ENCODE assay signal across 21 cellular contexts in the genomic region with DNA sequence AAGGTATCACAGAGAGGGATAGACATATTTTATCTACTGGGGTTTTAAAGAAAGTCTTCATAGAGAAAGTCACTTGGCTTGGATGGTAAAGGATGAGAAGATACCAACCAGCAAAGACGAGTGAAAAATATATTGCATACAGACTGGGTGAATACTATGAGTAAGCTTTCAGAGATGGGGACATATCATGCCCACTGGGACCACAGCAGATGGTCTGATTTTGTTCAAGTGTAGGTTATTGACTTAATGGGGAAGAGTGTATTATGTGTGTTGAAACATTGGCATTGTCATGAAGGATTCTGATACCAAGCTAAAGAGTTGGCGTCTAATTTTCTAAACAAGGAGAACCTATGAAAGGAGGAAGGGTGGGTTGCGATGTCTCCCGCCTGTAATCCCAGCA. TPM values are rescaled to one million over a fixed set of nuclear protein-coding genes. Genes with fewer than 3 reads are reported as not detected.
DNase-seq lines count a peak whose midpoint lies in the region; ATAC-seq and TF ChIP-seq lines count a peak whose summit lies in the region.
"Had no signal": no experiment of that assay in that cellular context is flagged by ENCODE, and none has a peak within 500 bp of the region (broad histone marks: within the 10 kb centered on the region; RNA-seq: fewer than 3 reads in every experiment).

No MANE protein-coding gene starts in this region.

- H3K9me3 Mint-ChIP-seq in stimulated activated naive CD8-positive, alpha-beta T cell treated with anti-CD3 and anti-CD28 coated beads, Interleukin-15, Interleukin-2, amounts not matched to agents 100 ng/mL and 50 ng/mL, for 24 hours = no peaks in the 10 kb centered on the region
- H3K9me3 Mint-ChIP-seq in mesothelial cell of epicardium = peaks cover 3% of the 10 kb centered on the region
- H3K9me3 Mint-ChIP-seq: CD4-positive, alpha-beta memory T cell had no signal

- no peaks in the 10 kb centered on the region for H3K36me3 Mint-ChIP-seq in stimulated activated naive CD8-positive, alpha-beta T cell treated with anti-CD3 and anti-CD28 coated beads, Interleukin-15, Interleukin-2, amounts not matched to agents 100 ng/mL and 50 ng/mL, for 24 hours (ENCODE audit: low read depth)
- no peaks in the 10 kb centered on the region for H3K36me3 Mint-ChIP-seq in mesothelial cell of epicardium
- H3K36me3 Mint-ChIP-seq: CD4-positive, alpha-beta memory T cell had no signal

- H3K4me1 Mint-ChIP-seq in stimulated activated naive CD8-positive, alpha-beta T cell treated with anti-CD3 and anti-CD28 coated beads, Interleukin-15, Interleukin-2, amounts not matched to agents 100 ng/mL and 50 ng/mL, for 24 hours (ENCODE audit: low read depth) = peaks cover 58% of the 10 kb centered on the region
- peaks cover 60% of the 10 kb centered on the region for H3K4me1 Mint-ChIP-seq in mesothelial cell of epicardium

- no peak for ATAC-seq in stimulated activated naive CD8-positive, alpha-beta T cell treated with anti-CD3 and anti-CD28 coated beads, Interleukin-15, Interleukin-2, amounts not matched to agents 100 U/mL and 50 U/mL, for 24 hours
- ATAC-seq in activated CD4-positive, CD25-positive, alpha-beta regulatory T cell treated with anti-CD3 and anti-CD28 coated beads, Interleukin-2, amount 50 U/mL, for 24 hours = no peak
- ATAC-seq: HCT116 had no signal

- no peak for TF ChIP-seq CTCF in mesothelial cell of epicardium (IDR thresholded peaks at IDR 0.05; ENCODE audit: unreplicated experiment)

- H3K4me3 Mint-ChIP-seq in stimulated activated naive CD8-positive, alpha-beta T cell treated with anti-CD3 and anti-CD28 coated beads, Interleukin-15, Interleukin-2, amounts not matched to agents 100 ng/mL and 50 ng/mL, for 24 hours = no peak overlapping the region
- H3K4me3 Mint-ChIP-seq in mesothelial cell of epicardium = no peak overlapping the region
- H3K4me3 Mint-ChIP-seq: CD4-positive, alpha-beta memory T cell had no signal

- H3K27me3 Mint-ChIP-seq in stimulated activated naive CD8-positive, alpha-beta T cell treated with anti-CD3 and anti-CD28 coated beads, Interleukin-15, Interleukin-2, amounts not matched to agents 100 ng/mL and 50 ng/mL, for 24 hours = peaks cover 25% of the 10 kb centered on the region
- H3K27me3 Mint-ChIP-seq in mesothelial cell of epicardium (ENCODE audit: low read depth) = no peaks in the 10 kb centered on the region

- H3K27ac Mint-ChIP-seq in stimulated activated naive CD8-positive, alpha-beta T cell treated with anti-CD3 and anti-CD28 coated beads, Interleukin-15, Interleukin-2, amounts not matched to agents 100 ng/mL and 50 ng/mL, for 24 hours = peak overlapping the region; percentile 0
- no peak overlapping the region for H3K27ac Mint-ChIP-seq in mesothelial cell of epicardium
- H3K27ac Mint-ChIP-seq: CD4-positive, alpha-beta memory T cell had no signal

- no peak for DNase-seq in stimulated activated naive CD8-positive, alpha-beta T cell treated with anti-CD3 and anti-CD28 coated beads, Interleukin-15, Interleukin-2, amounts not matched to agents 100 U/mL and 50 U/mL, for 24 hours
- DNase-seq in NCI-H524 treated with DMSO at 0.1 percent for 48 hours (lab: John Stamatoyannopoulos, UW) = peak; percentile 77
- DNase-seq in fibroblast of gingiva (ENCODE audit: low read depth) = peak; percentile 58
- no peak for DNase-seq in mesothelial cell of epicardium (ENCODE audit: low spot score in 2 of 2, unreplicated experiment in 2 of 2)
- DNase-seq in NK-92 treated with Interleukin-12 subunit alpha and Interleukin-12 subunit beta, amount 100 ng/mL, for 24 hours (lab: John Stamatoyannopoulos, UW) = no peak
- DNase-seq: C1 segment of cervical spinal cord; CD4-positive, alpha-beta memory T cell; COR-L47; DMS79; GDM1; NCI-H1105; NCI-H146; NCI-H2029 treated with DMSO at 0.1 percent for 48 hours; NCI-H345; NCI-H510A treated with DMSO at 0.1 percent for 48 hours; NCI-H774; Right ventricle myocardium superior; RPMI8226 had no signal

RNA-seq across cellular contexts. Expression of a gene that starts 13.8 kb away (rescaled TPM):
- 36.6 to 42.4 TPM (median 37.6 TPM) in 3 replicates for total RNA-seq in mesothelial cell of epicardium

Comparison
In these comparisons a context has a peak if more than half of its experiments do, and no peak if none do; other contexts are left out.
1. DNase-seq: peak in NCI-H524 treated with DMSO at 0.1 percent for 48 hours (single experiment) and fibroblast of gingiva (single experiment); none in stimulated activated naive CD8-positive, alpha-beta T cell treated with anti-CD3 and anti-CD28 coated beads, Interleukin-15, Interleukin-2, amounts not matched to agents 100 U/mL and 50 U/mL, for 24 hours (single experiment), mesothelial cell of epicardium (0 of 2) and NK-92 treated with Interleukin-12 subunit alpha and Interleukin-12 subunit beta, amount 100 ng/mL, for 24 hours (single experiment).